In genomic region chr6:52506502-52506875, GRCh38 we compare ENCODE assay signal across 17 cellular contexts.
"Had no signal": no experiment of that assay in that cellular context is flagged by ENCODE, and none has a peak within 500 bp of the region (broad histone marks: within the 10 kb centered on the region; RNA-seq: fewer than 3 reads in every experiment).

No MANE protein-coding gene starts in this region.

- ATAC-seq: body of pancreas, psoas muscle had no signal

- H3K4me3 ChIP-seq: body of pancreas, coronary artery, esophagus muscularis mucosa, psoas muscle, stomach, testis had no signal

- H3K27ac Mint-ChIP-seq: activated naive CD8-positive, alpha-beta T cell; T-helper 2 cell treated with Interferon-gamma antibody and Interleukin-4, amounts not matched to agents 5 μg/mL and 100 μg/mL, for 36 hours had no signal

- H3K9me3 Mint-ChIP-seq: nephron; T-helper 2 cell treated with Interferon-gamma antibody and Interleukin-4, amounts not matched to agents 5 μg/mL and 100 μg/mL, for 36 hours had no signal

- H3K27me3 Mint-ChIP-seq: activated naive CD8-positive, alpha-beta T cell had no signal

- H3K9me3 ChIP-seq: body of pancreas, esophagus muscularis mucosa, psoas muscle, stomach, testis had no signal

- H3K4me3 Mint-ChIP-seq: activated naive CD8-positive, alpha-beta T cell; nephron; T-helper 2 cell treated with Interferon-gamma antibody and Interleukin-4, amounts not matched to agents 5 μg/mL and 100 μg/mL, for 36 hours had no signal

- H3K27ac ChIP-seq: body of pancreas, psoas muscle, testis had no signal

- H3K27me3 ChIP-seq: body of pancreas, esophagus muscularis mucosa, stomach, testis had no signal

- DNase-seq: activated CD4-positive, alpha-beta T cell treated with anti-CD3 and anti-CD28 coated beads, Interleukin-2, amount 50 U/mL, for 1 hour; activated CD8-positive, alpha-beta memory T cell treated with anti-CD3 and anti-CD28 coated beads for 24 hours; activated gamma-delta T cell treated with Interleukin-2 at 50 U/mL for 16 hours; amniotic stem cell; body of pancreas; central memory CD4-positive, alpha-beta T cell; effector CD4-positive, alpha-beta T cell; hypothalamus; psoas muscle; stimulated activated CD4-positive, alpha-beta T cell treated with anti-CD3 and anti-CD28 coated beads, Interleukin-1b, Interleukin-23, amount 100 ng/mL, for 48 hours; stomach had no signal
